Comparison of ENCODE assay signal across 15 cellular contexts in the genomic region with DNA sequence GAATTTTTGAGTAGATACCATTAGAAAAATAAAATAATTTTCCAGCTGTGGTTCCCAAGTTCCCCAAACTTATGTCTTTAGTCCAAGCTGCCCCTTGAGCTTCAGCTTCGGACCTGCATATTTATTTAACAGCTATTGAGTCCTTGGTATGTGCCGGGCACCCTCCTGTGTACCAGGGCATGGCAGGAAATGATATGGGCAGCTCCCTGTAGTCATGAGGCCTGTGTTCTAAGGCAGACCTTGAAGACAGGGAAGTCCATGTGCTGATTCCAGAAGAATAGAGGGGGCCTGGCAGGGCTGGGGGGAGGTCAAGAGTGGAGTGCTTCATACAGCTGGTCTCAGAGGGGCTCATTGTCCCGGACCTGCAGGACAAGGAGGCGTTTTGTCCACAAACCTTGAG. TPM values are rescaled to one million over a fixed set of nuclear protein-coding genes. Genes with fewer than 3 reads are reported as not detected.
A peak's percentile ranks its signal among the peaks of the same experiment; 100 is the strongest.
DNase-seq lines count a peak whose midpoint lies in the region; ATAC-seq and TF ChIP-seq lines count a peak whose summit lies in the region.
"Had no signal": no experiment of that assay in that cellular context is flagged by ENCODE, and none has a peak within 500 bp of the region (broad histone marks: within the 10 kb centered on the region; RNA-seq: fewer than 3 reads in every experiment).

No MANE protein-coding gene starts in this region.

- no peak overlapping the region for H3K4me3 ChIP-seq in effector memory CD4-positive, alpha-beta T cell (ENCODE audit: insufficient read depth, low read depth, low read length, poor library complexity, severe bottlenecking)
- no peak overlapping the region for H3K4me3 ChIP-seq in transverse colon
- H3K4me3 ChIP-seq: lower lobe of right lung had no signal

- no peak for TF ChIP-seq CTCF in transverse colon (IDR thresholded peaks at IDR 0.05)

- no peaks in the 10 kb centered on the region for H3K9me3 Mint-ChIP-seq in activated naive CD4-positive, alpha-beta T cell treated with anti-CD3 and anti-CD28 coated beads, Interleukin-2, amount 50 U/mL, for 24 hours
- no peaks in the 10 kb centered on the region for H3K9me3 Mint-ChIP-seq in T-cell
- H3K9me3 Mint-ChIP-seq: nephron had no signal

- peak overlapping the region; percentile 99 for H3K27ac Mint-ChIP-seq in activated naive CD4-positive, alpha-beta T cell treated with anti-CD3 and anti-CD28 coated beads, Interleukin-2, amount 50 U/mL, for 24 hours
- H3K27ac Mint-ChIP-seq in T-cell: peak overlapping the region; percentile 86 to 92
- H3K27ac Mint-ChIP-seq: nephron had no signal

- peaks cover 72% of the 10 kb centered on the region for H3K4me1 Mint-ChIP-seq in activated naive CD4-positive, alpha-beta T cell treated with anti-CD3 and anti-CD28 coated beads, Interleukin-2, amount 50 U/mL, for 24 hours
- H3K4me1 Mint-ChIP-seq in T-cell: peaks cover 72 to 78% (median 74%) of the 10 kb centered on the region in 3 donors

- ATAC-seq in T-cell (replicated peaks in 1 of 4): no peak

- POLR2A ChIA-PET in T-cell (lab: Charles Lee): interaction anchor here in 1 of 2 donors (0.7 kb wide), 1 partner anchor 17 kb away, joined by 6 read pairs; no protein-coding TSS in a partner anchor

- TF ChIP-seq POLR2A in transverse colon (IDR thresholded peaks at IDR 0.05): no peak

- WGBS in transverse colon (ENCODE audit: low coverage in 1 of 2), 2 donors: 82% methylated on average over 4 of the region's 4 CpGs; no CpG with 5 or more reads in 1 of the 2 donors

- H3K27me3 Mint-ChIP-seq in activated naive CD4-positive, alpha-beta T cell treated with anti-CD3 and anti-CD28 coated beads, Interleukin-2, amount 50 U/mL, for 24 hours: no peaks in the 10 kb centered on the region
- H3K27me3 Mint-ChIP-seq in T-cell: no peaks in the 10 kb centered on the region

- DNase-seq in activated naive CD4-positive, alpha-beta T cell (lab: John Stamatoyannopoulos, UW): no peak
- DNase-seq in T-cell (no peak), transverse colon (no peak), ureter (ENCODE audit: low spot score) (no peak), NCI-H1092 (lab: John Stamatoyannopoulos, UW) (no peak), Ammon's horn (ENCODE audit: low spot score) (no peak)
- no peak for DNase-seq in effector memory CD4-positive, alpha-beta T cell
- DNase-seq: cerebellar nuclear complex, Kasumi-1, lower lobe of right lung, NCI-H1436, NCI-H226, SHP77 treated with DMSO at 0.1 percent for 48 hours had no signal

- TF ChIP-seq EP300 in transverse colon (IDR thresholded peaks at IDR 0.05; ENCODE audit: low read depth): no peak

- H3K4me3 Mint-ChIP-seq in activated naive CD4-positive, alpha-beta T cell treated with anti-CD3 and anti-CD28 coated beads, Interleukin-2, amount 50 U/mL, for 24 hours: no peak overlapping the region
- peak overlapping the region in 2 of 3 donors; percentile 60 to 70 for H3K4me3 Mint-ChIP-seq in T-cell
- H3K4me3 Mint-ChIP-seq: nephron had no signal

- H3K36me3 Mint-ChIP-seq in activated naive CD4-positive, alpha-beta T cell treated with anti-CD3 and anti-CD28 coated beads, Interleukin-2, amount 50 U/mL, for 24 hours: peaks cover 16% of the 10 kb centered on the region
- H3K36me3 Mint-ChIP-seq in T-cell: peaks cover 10% of the 10 kb centered on the region

- intact Hi-C loops in transverse colon (cut with DNase I; ENCODE audit: low total_unique reads): no loop called here

- H3K4me1 ChIP-seq in effector memory CD4-positive, alpha-beta T cell (ENCODE audit: control insufficient read depth, insufficient read depth, low read length, poor library complexity, severe bottlenecking): peaks cover 32% of the 10 kb centered on the region
- H3K4me1 ChIP-seq in transverse colon: peaks cover 17 to 35% (median 20%) of the 10 kb centered on the region in 4 donors

- peak overlapping the region; percentile 19 for H3K27ac ChIP-seq in effector memory CD4-positive, alpha-beta T cell (ENCODE audit: insufficient read depth, low read length, poor library complexity, severe bottlenecking)
- peak overlapping the region; percentile 11 to 60 (median 46) for H3K27ac ChIP-seq in transverse colon
- H3K27ac ChIP-seq: lower lobe of right lung had no signal

- H3K27me3 ChIP-seq in effector memory CD4-positive, alpha-beta T cell (replicated peaks; ENCODE audit: control insufficient read depth, insufficient read depth, low read length, poor library complexity, severe bottlenecking): no peaks in the 10 kb centered on the region
- no peaks in the 10 kb centered on the region for H3K27me3 ChIP-seq in transverse colon

- in situ Hi-C loops in transverse colon (cut with MboI; ENCODE audit: low pct_ligation_motif_present in 1 of 4, low pct_unique_long_range_greater_than_20kb in 1 of 4, low sequenced_read_pairs in 3 of 4): no loop called here

- H3K9me3 ChIP-seq in effector memory CD4-positive, alpha-beta T cell (ENCODE audit: control insufficient read depth, low read length): no peaks in the 10 kb centered on the region
- H3K9me3 ChIP-seq in transverse colon: no peaks in the 10 kb centered on the region
- H3K9me3 ChIP-seq: lower lobe of right lung had no signal

- H3K36me3 ChIP-seq in effector memory CD4-positive, alpha-beta T cell (ENCODE audit: control insufficient read depth, insufficient read depth, low read length): no peaks in the 10 kb centered on the region
- no peaks in the 10 kb centered on the region for H3K36me3 ChIP-seq in transverse colon
- H3K36me3 ChIP-seq: lower lobe of right lung had no signal

- CTCF ChIA-PET in T-cell (lab: Charles Lee): interaction anchor here in 1 of 2 donors (0.6 kb wide), 1 partner anchor 107 kb away, joined by 3 read pairs; no protein-coding TSS in a partner anchor

RNA-seq across cellular contexts. Expression of a gene that starts 29.2 kb away (rescaled TPM):
- total RNA-seq in T-cell (10 to 100 TPM; 29.6 to 46.1 (median 35.7) TPM), transverse colon (10 to 100 TPM; 18.7 to 28.9 (median 25.0) TPM), ureter (29.9 TPM)
